Comparison of ENCODE assay signal across 1 cellular context in the genomic region with DNA sequence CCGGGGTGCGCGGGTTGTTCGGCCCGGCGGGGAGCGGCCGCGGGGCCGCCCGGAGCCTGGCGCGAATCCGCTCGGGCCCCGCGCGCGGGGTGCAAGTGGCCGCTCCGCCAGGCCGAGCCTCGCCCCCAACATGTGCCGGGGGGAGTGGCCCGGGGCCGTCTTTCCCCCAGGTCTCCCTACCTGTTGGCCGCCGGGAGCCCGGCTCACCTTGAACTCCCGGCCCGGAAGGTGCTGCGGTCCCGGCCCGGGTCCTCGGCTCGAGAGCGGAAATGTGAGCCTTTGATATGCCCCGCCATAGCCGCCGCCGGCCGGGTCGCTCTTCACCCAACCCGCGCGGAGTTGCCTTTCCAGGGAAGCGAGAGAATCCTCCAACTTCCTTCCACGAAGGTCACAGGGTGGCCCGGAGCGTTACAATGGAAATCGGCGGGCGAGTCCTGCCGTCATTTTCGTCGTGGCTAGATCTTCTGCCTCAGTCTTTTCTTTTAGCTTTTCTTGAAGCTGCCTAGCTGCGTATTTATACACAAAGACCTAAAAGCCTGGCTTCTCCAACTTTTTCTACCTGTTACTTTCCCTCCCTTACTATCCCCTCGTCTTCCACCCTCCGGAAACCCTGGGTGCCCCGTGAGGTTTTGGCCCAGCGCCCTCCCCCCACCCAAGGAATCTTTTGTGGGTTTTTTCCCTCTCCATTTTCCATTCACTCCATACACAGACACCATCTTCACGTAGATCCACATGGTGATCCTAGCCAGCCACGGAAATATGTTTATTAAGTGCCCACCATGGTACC.
TF ChIP-seq lines count a peak whose summit lies in the region.

No MANE protein-coding gene starts in this region.

TF ChIP-seq in Ishikawa, 13 proteins besides CTCF, POLR2A, EP300 and RAD21:
- TF ChIP-seq, protein P1, sequence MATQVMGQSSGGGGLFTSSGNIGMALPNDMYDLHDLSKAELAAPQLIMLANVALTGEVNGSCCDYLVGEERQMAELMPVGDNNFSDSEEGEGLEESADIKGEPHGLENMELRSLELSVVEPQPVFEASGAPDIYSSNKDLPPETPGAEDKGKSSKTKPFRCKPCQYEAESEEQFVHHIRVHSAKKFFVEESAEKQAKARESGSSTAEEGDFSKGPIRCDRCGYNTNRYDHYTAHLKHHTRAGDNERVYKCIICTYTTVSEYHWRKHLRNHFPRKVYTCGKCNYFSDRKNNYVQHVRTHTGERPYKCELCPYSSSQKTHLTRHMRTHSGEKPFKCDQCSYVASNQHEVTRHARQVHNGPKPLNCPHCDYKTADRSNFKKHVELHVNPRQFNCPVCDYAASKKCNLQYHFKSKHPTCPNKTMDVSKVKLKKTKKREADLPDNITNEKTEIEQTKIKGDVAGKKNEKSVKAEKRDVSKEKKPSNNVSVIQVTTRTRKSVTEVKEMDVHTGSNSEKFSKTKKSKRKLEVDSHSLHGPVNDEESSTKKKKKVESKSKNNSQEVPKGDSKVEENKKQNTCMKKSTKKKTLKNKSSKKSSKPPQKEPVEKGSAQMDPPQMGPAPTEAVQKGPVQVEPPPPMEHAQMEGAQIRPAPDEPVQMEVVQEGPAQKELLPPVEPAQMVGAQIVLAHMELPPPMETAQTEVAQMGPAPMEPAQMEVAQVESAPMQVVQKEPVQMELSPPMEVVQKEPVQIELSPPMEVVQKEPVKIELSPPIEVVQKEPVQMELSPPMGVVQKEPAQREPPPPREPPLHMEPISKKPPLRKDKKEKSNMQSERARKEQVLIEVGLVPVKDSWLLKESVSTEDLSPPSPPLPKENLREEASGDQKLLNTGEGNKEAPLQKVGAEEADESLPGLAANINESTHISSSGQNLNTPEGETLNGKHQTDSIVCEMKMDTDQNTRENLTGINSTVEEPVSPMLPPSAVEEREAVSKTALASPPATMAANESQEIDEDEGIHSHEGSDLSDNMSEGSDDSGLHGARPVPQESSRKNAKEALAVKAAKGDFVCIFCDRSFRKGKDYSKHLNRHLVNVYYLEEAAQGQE (IDR thresholded peaks at IDR 0.05; ENCODE audit: low read depth), result no peak
- peak; percentile 35 for TF ChIP-seq TAF1 (IDR thresholded peaks at IDR 0.05; ENCODE audit: low read depth)
- TF ChIP-seq YY1 (IDR thresholded peaks at IDR 0.05; ENCODE audit: low read depth), result peak; percentile 60; the same call in 1 of the 2 replicates
